ENCODE assay signal across 8 cellular contexts in genomic region chr22:17266261-17266971, GRCh38. TPM values are rescaled to one million over a fixed set of nuclear protein-coding genes. Genes with fewer than 3 reads are reported as not detected.
DNase-seq lines count a peak whose midpoint lies in the region; ATAC-seq, FAIRE-seq and TF ChIP-seq lines count a peak whose summit lies in the region.

No MANE protein-coding gene starts in this region.

- intact Hi-C loops in kidney (cut with DNase I) (no loop called here), natural killer cell (cut with micrococcal nuclease) (no loop called here)

- peaks cover 4 to 10% of the 10 kb centered on the region in 2 donors for H3K4me1 ChIP-seq in kidney (ENCODE audit: control insufficient read depth in 1 of 2, insufficient read depth in 1 of 2, low read depth in 1 of 2, low read length in 2 of 2)

- no peaks in the 10 kb centered on the region for H3K36me3 Mint-ChIP-seq in natural killer cell
- no peaks in the 10 kb centered on the region for H3K36me3 Mint-ChIP-seq in activated naive CD8-positive, alpha-beta T cell treated with anti-CD3 and anti-CD28 coated beads, Interleukin-2, amount 50 U/mL, for 24 hours (ENCODE audit: low read depth)

- H3K27me3 Mint-ChIP-seq in natural killer cell (ENCODE audit: low read depth in 2 of 2) = no peaks in the 10 kb centered on the region
- peaks cover 3% of the 10 kb centered on the region for H3K27me3 Mint-ChIP-seq in activated naive CD8-positive, alpha-beta T cell treated with anti-CD3 and anti-CD28 coated beads, Interleukin-2, amount 50 U/mL, for 24 hours

- no peaks in the 10 kb centered on the region for H3K36me3 ChIP-seq in kidney (ENCODE audit: control insufficient read depth in 1 of 2, insufficient read depth in 2 of 2, low read length in 2 of 2)

- no peak for FAIRE-seq in kidney (lab: Jason Lieb, UNC)

- TF ChIP-seq CTCF in kidney (IDR thresholded peaks at IDR 0.05; ENCODE audit: borderline replicate concordance, extremely low read depth, insufficient read depth) = no peak
- no peak for TF ChIP-seq CTCF in natural killer cell (IDR thresholded peaks at IDR 0.05)

- H3K4me3 Mint-ChIP-seq in natural killer cell = no peak overlapping the region
- H3K4me3 Mint-ChIP-seq in activated naive CD8-positive, alpha-beta T cell treated with anti-CD3 and anti-CD28 coated beads, Interleukin-2, amount 50 U/mL, for 24 hours = no peak overlapping the region

- DNase-seq in DMS53 (lab: John Stamatoyannopoulos, UW) (peak; percentile 69), NCI-H82 treated with DMSO at 0.1 percent for 48 hours (lab: John Stamatoyannopoulos, UW; ENCODE audit: unreplicated experiment) (peak; percentile 88), kidney (peak; percentile 80), H4 (ENCODE audit: low spot score) (no peak), natural killer cell (no peak)
- no peak for DNase-seq in activated naive CD8-positive, alpha-beta T cell treated with anti-CD3 and anti-CD28 coated beads, Interleukin-2, amount 50 U/mL, for 24 hours

- ATAC-seq in HG02763 (IDR thresholded peaks at IDR 0.05; ENCODE audit: unreplicated experiment) (peak; percentile 58), GM19351 (IDR thresholded peaks at IDR 0.05; ENCODE audit: unreplicated experiment) (no peak), natural killer cell (no peak)
- ATAC-seq in activated naive CD8-positive, alpha-beta T cell treated with anti-CD3 and anti-CD28 coated beads, Interleukin-2, amount 50 U/mL, for 24 hours = no peak

- H3K4me1 Mint-ChIP-seq in natural killer cell = no peaks in the 10 kb centered on the region
- H3K4me1 Mint-ChIP-seq in activated naive CD8-positive, alpha-beta T cell treated with anti-CD3 and anti-CD28 coated beads, Interleukin-2, amount 50 U/mL, for 24 hours = peaks cover 14% of the 10 kb centered on the region

- peak overlapping the region; percentile 5 to 32 for H3K27ac ChIP-seq in kidney (ENCODE audit: low read depth in 2 of 2, low read length in 2 of 2)

- H3K27ac Mint-ChIP-seq in natural killer cell = no peak overlapping the region
- no peak overlapping the region for H3K27ac Mint-ChIP-seq in activated naive CD8-positive, alpha-beta T cell treated with anti-CD3 and anti-CD28 coated beads, Interleukin-2, amount 50 U/mL, for 24 hours

- H3K9me3 Mint-ChIP-seq in natural killer cell = no peaks in the 10 kb centered on the region
- H3K9me3 Mint-ChIP-seq in activated naive CD8-positive, alpha-beta T cell treated with anti-CD3 and anti-CD28 coated beads, Interleukin-2, amount 50 U/mL, for 24 hours = no peaks in the 10 kb centered on the region

- no peaks in the 10 kb centered on the region for H3K9me3 ChIP-seq in kidney (ENCODE audit: control insufficient read depth in 1 of 2, low read length in 2 of 2)

- H3K9ac ChIP-seq in kidney (ENCODE audit: low read length in 2 of 2) = no peak overlapping the region

- no peak overlapping the region for H3K4me3 ChIP-seq in kidney (ENCODE audit: low read length in 2 of 2)

RNA-seq across cellular contexts. Expression of gene ADA2, which starts 47.2 kb away (rescaled TPM):
- total RNA-seq in kidney (26.8 TPM), natural killer cell (100 to 1,000 TPM; 117 to 148 (median 130) TPM)
- 33.2 TPM for polyA plus RNA-seq in kidney (ENCODE audit: insufficient read depth, low read depth, low replicate concordance)
- 0.02 TPM in 1 of 2 replicates, not detected in the other for total RNA-seq in H4 (2014; rRNA removed; shearing (Covaris generic))

Comparison
In these comparisons a context has a peak if more than half of its experiments do, and no peak if none do; other contexts are left out.
1. DNase-seq: peak in DMS53 (single experiment), NCI-H82 treated with DMSO at 0.1 percent for 48 hours (single experiment) and kidney (single experiment); none in H4 (single experiment), natural killer cell (single experiment) and activated naive CD8-positive, alpha-beta T cell treated with anti-CD3 and anti-CD28 coated beads, Interleukin-2, amount 50 U/mL, for 24 hours (single experiment).
2. RNA of gene ADA2, which starts 47.2 kb away (total RNA-seq): 117 to 148 TPM in natural killer cell and 26.8 TPM in kidney (single experiment); 0.02 TPM in H4; every median in the first group is over 10 times any median in the second.